In genomic region chr5:180974612-180975315, GRCh38 we compare ENCODE assay signal across 22 cellular contexts. TPM values are rescaled to one million over a fixed set of nuclear protein-coding genes. Genes with fewer than 3 reads are reported as not detected.
A peak's percentile ranks its signal among the peaks of the same experiment; 100 is the strongest.
DNase-seq lines count a peak whose midpoint lies in the region; ATAC-seq and TF ChIP-seq lines count a peak whose summit lies in the region.
"Had no signal": no experiment of that assay in that cellular context is flagged by ENCODE, and none has a peak within 500 bp of the region (broad histone marks: within the 10 kb centered on the region; RNA-seq: fewer than 3 reads in every experiment).

No MANE protein-coding gene starts in this region.

- no peak overlapping the region for H2AFZ ChIP-seq in hepatocyte

- no peaks in the 10 kb centered on the region for H3K9me3 ChIP-seq in hepatocyte (ENCODE audit: low read depth)
- H3K9me3 ChIP-seq in testis: no peaks in the 10 kb centered on the region
- H3K9me3 ChIP-seq: SK-N-SH had no signal

- ATAC-seq in GM18867 (IDR thresholded peaks at IDR 0.05; ENCODE audit: unreplicated experiment) (peak; percentile 9), GM21526 (IDR thresholded peaks at IDR 0.05; ENCODE audit: low FRiP score, unreplicated experiment) (peak; percentile 24), HG03135 (IDR thresholded peaks at IDR 0.05; ENCODE audit: unreplicated experiment) (peak; percentile 21)

- H3K36me3 ChIP-seq in hepatocyte (replicated peaks; ENCODE audit: insufficient read depth, low read depth) (no peaks in the 10 kb centered on the region), testis (ENCODE audit: low read depth, missing control alignments) (no peaks in the 10 kb centered on the region)

- H3K4me3 ChIP-seq in hepatocyte: no peak overlapping the region
- no peak overlapping the region for H3K4me3 ChIP-seq in testis

- WGBS in hepatocyte (ENCODE audit: low lambda C conversion rate, missing lambda C conversion rate): 88% methylated on average over 2 of the region's 2 CpGs
- 81 to 92% methylated on average over 2 of the region's 2 CpGs for WGBS in testis, 2 donors

- peak overlapping the region; percentile 89 for H3K27ac ChIP-seq in hepatocyte
- H3K27ac ChIP-seq in testis: no peak overlapping the region

- no peaks in the 10 kb centered on the region for H3K4me1 ChIP-seq in hepatocyte (ENCODE audit: insufficient read depth)
- H3K4me1 ChIP-seq in testis: no peaks in the 10 kb centered on the region

- TF ChIP-seq CTCF in hepatocyte (IDR thresholded peaks at IDR 0.05; ENCODE audit: poor library complexity) (no peak), testis (IDR thresholded peaks at IDR 0.05) (no peak)

- H3K9me2 ChIP-seq in hepatocyte (replicated peaks; ENCODE audit: insufficient read depth): no peaks in the 10 kb centered on the region
- H3K9me2 ChIP-seq: SK-N-SH had no signal

- H4K20me1 ChIP-seq in hepatocyte (ENCODE audit: insufficient read depth, poor library complexity, severe bottlenecking): no peaks in the 10 kb centered on the region

- no peak overlapping the region for H3K4me2 ChIP-seq in hepatocyte
- H3K4me2 ChIP-seq: SK-N-SH had no signal

- intact Hi-C loops in testis (cut with DNase I; ENCODE audit: low total_unique reads): no loop called here

- DNase-seq in hepatocyte (ENCODE audit: low spot score) (no peak), testis (no peak), iPS-NIHi7 (ENCODE audit: extremely low spot score) (no peak), NAMALWA (ENCODE audit: low spot score) (no peak), cerebellum (ENCODE audit: low spot score) (no peak)
- DNase-seq: activated gamma-delta T cell; anterior cingulate cortex; cerebellar nuclear complex; DMS 273 treated with DMSO at 0.1 percent for 48 hours; HCEC 1CT; Karpas-422; NCI-H1105; SK-N-SH; stimulated activated CD4-positive, alpha-beta T cell treated with anti-CD3 and anti-CD28 coated beads, Interleukin-12 subunit alpha, Interleukin-12 subunit beta, amount 100 ng/mL, for 4 hours; stimulated activated naive CD4-positive, alpha-beta T cell treated with Interleukin-2 at 50 U/mL for 16 hours had no signal

- no peaks in the 10 kb centered on the region for H3K79me2 ChIP-seq in hepatocyte

- H3K27me3 ChIP-seq in hepatocyte (no peaks in the 10 kb centered on the region), testis (no peaks in the 10 kb centered on the region)

- no peak for TF ChIP-seq POLR2A in testis (IDR thresholded peaks at IDR 0.05)

RNA-seq across cellular contexts. Expression of gene BTNL3, which starts 13.9 kb away (rescaled TPM):
- total RNA-seq in hepatocyte (25.9 and 31.3 TPM in 2 replicates), testis (1 to 10 TPM in 1 of 2 donors, not detected in 1; 4.1 TPM), cerebellum (0.09 TPM)
- polyA plus RNA-seq in hepatocyte (15.9 and 21.2 TPM in 2 replicates), testis (ENCODE audit: insufficient read depth, low read depth, low replicate concordance) (not detected)
- total RNA-seq: HT-29, mesothelial cell of epicardium, neural crest cell had no signal
- polyA plus RNA-seq: BJ, SK-N-SH had no signal
